In genomic region chr5:61329729-61330128, GRCh38 we compare ENCODE assay signal across 9 cellular contexts. TPM values are rescaled to one million over a fixed set of nuclear protein-coding genes. Genes with fewer than 3 reads are reported as not detected.
DNase-seq lines count a peak whose midpoint lies in the region; ATAC-seq, FAIRE-seq and TF ChIP-seq lines count a peak whose summit lies in the region.
"Had no signal": no experiment of that assay in that cellular context is flagged by ENCODE, and none has a peak within 500 bp of the region (broad histone marks: within the 10 kb centered on the region; RNA-seq: fewer than 3 reads in every experiment).

No MANE protein-coding gene starts in this region.

- peaks cover under 1% of the 10 kb centered on the region for H4K20me1 ChIP-seq in keratinocyte (ENCODE audit: control insufficient read depth, extremely low read depth, insufficient read depth, low read length)

- peak; percentile 41 for FAIRE-seq in keratinocyte (lab: Jason Lieb, UNC)
- no peak for FAIRE-seq in H54 (lab: Jason Lieb, UNC)

- H3K9me3 Mint-ChIP-seq in activated T-cell treated with anti-CD3 and anti-CD28 coated beads, Interleukin-2, amount 50 U/mL, for 4 hours = no peaks in the 10 kb centered on the region
- H3K9me3 Mint-ChIP-seq: activated naive CD4-positive, alpha-beta T cell treated with anti-CD3 and anti-CD28 coated beads, Interleukin-2, amount 50 U/mL, for 72 hours had no signal

- in situ Hi-C loops in gastrocnemius medialis (cut with MboI; ENCODE audit: low sequenced_read_pairs in 4 of 4) = loop anchor here in 3 of 4 donors (10.0 to 25.0 kb wide), 4 partner anchors 85 to 392 kb away; partner anchors contain the start of genes SMIM15 (in 3 of the 3), ERCC8 (in 1 of the 3) and NDUFAF2 (in 1 of the 3)

- peaks cover 25% of the 10 kb centered on the region for H3K27me3 Mint-ChIP-seq in activated T-cell treated with anti-CD3 and anti-CD28 coated beads, Interleukin-2, amount 50 U/mL, for 4 hours (ENCODE audit: low read depth)

- dilution Hi-C loops in keratinocyte (cut with MboI; ENCODE audit: extremely low pct_ligation_motif_present, low sequenced_read_pairs) = no loop called here

- peaks cover 36% of the 10 kb centered on the region for H3K4me1 Mint-ChIP-seq in activated T-cell treated with anti-CD3 and anti-CD28 coated beads, Interleukin-2, amount 50 U/mL, for 4 hours (ENCODE audit: low read depth)

- DNase-seq in right atrium auricular region (ENCODE audit: low spot score) (no peak), Right ventricle myocardium inferior (ENCODE audit: missing footprints) (no peak), keratinocyte (ENCODE audit: low read depth, low spot score) (no peak), tibial artery (no peak), H54 (ENCODE audit: insufficient read length, low spot score) (no peak), gastrocnemius medialis (no peak)
- DNase-seq in activated T-cell treated with anti-CD3 and anti-CD28 coated beads, Interleukin-2, amount 50 U/mL, for 4 hours = peak; percentile 24

- no peaks in the 10 kb centered on the region for H3K36me3 ChIP-seq in right atrium auricular region
- H3K36me3 ChIP-seq in keratinocyte (ENCODE audit: control insufficient read depth in 2 of 2, extremely low read depth in 1 of 2, insufficient read depth in 2 of 2, low read length in 2 of 2) = no peaks in the 10 kb centered on the region
- H3K36me3 ChIP-seq in tibial artery = no peaks in the 10 kb centered on the region
- H3K36me3 ChIP-seq in gastrocnemius medialis = no peaks in the 10 kb centered on the region

- H3K4me3 Mint-ChIP-seq in activated T-cell treated with anti-CD3 and anti-CD28 coated beads, Interleukin-2, amount 50 U/mL, for 4 hours = peak overlapping the region; percentile 79

- H3K27me3 ChIP-seq in right atrium auricular region = no peaks in the 10 kb centered on the region
- H3K27me3 ChIP-seq in keratinocyte (ENCODE audit: control insufficient read depth, extremely low read depth, insufficient read depth, low read length) = no peaks in the 10 kb centered on the region
- no peaks in the 10 kb centered on the region for H3K27me3 ChIP-seq in tibial artery
- H3K27me3 ChIP-seq in gastrocnemius medialis = no peaks in the 10 kb centered on the region

- H3K4me3 ChIP-seq in right atrium auricular region (peak overlapping the region in 1 of 2 donors; percentile 93), keratinocyte (ENCODE audit: control insufficient read depth in 2 of 3, extremely low read depth in 1 of 3, insufficient read depth in 2 of 3, low read depth in 1 of 3, low read length in 3 of 3) (peak overlapping the region in 1 of 3 experiments; percentile 87), tibial artery (peak overlapping the region; percentile 98 to 99), gastrocnemius medialis (peak overlapping the region in 2 of 4 donors; percentile 85 to 100)

- ATAC-seq in Right ventricle myocardium inferior (no peak), HG02798 (IDR thresholded peaks at IDR 0.05; ENCODE audit: poor library complexity, unreplicated experiment) (no peak), gastrocnemius medialis (no peak)
- ATAC-seq in activated T-cell treated with anti-CD3 and anti-CD28 coated beads, Interleukin-2, amount 50 U/mL, for 4 hours = peak in 1 of 2 donors; percentile 3

- H3K79me2 ChIP-seq in keratinocyte (ENCODE audit: control insufficient read depth, insufficient read depth, low read length) = peaks cover 21% of the 10 kb centered on the region

- no peaks in the 10 kb centered on the region for H3K36me3 Mint-ChIP-seq in activated T-cell treated with anti-CD3 and anti-CD28 coated beads, Interleukin-2, amount 50 U/mL, for 4 hours (ENCODE audit: insufficient read depth)

- H3K27ac ChIP-seq in right atrium auricular region (peak overlapping the region; percentile 95 to 97), keratinocyte (ENCODE audit: control insufficient read depth, insufficient read depth, low read length) (no peak overlapping the region), tibial artery (peak overlapping the region; percentile 94 to 96), gastrocnemius medialis (peak overlapping the region in 1 of 4 donors; percentile 94)

- peak overlapping the region; percentile 85 for H3K4me2 ChIP-seq in keratinocyte (ENCODE audit: control insufficient read depth, extremely low read depth, insufficient read depth, low read depth, low read length)

- H3K4me1 ChIP-seq in right atrium auricular region (peaks cover 0 to 18% of the 10 kb centered on the region in 2 donors), keratinocyte (ENCODE audit: control insufficient read depth, extremely low read depth, insufficient read depth, low read length) (peaks cover 35% of the 10 kb centered on the region), tibial artery (peaks cover 0 to 15% (median 3%) of the 10 kb centered on the region in 4 donors), gastrocnemius medialis (peaks cover 7 to 11% of the 10 kb centered on the region in 2 donors)

- no peak overlapping the region for H3K9ac ChIP-seq in keratinocyte (ENCODE audit: control insufficient read depth, extremely low read depth, insufficient read depth, low read length)

- H3K9me3 ChIP-seq in right atrium auricular region = no peaks in the 10 kb centered on the region
- no peaks in the 10 kb centered on the region for H3K9me3 ChIP-seq in keratinocyte (ENCODE audit: control insufficient read depth, low read depth, low read length)
- no peaks in the 10 kb centered on the region for H3K9me3 ChIP-seq in tibial artery
- H3K9me3 ChIP-seq in gastrocnemius medialis = no peaks in the 10 kb centered on the region

- H2AFZ ChIP-seq in keratinocyte (ENCODE audit: control insufficient read depth, low read length) = no peak overlapping the region

- TF ChIP-seq POLR2A in H54 (IDR thresholded peaks at IDR 0.05; ENCODE audit: low read depth, low read length) = no peak
- TF ChIP-seq POLR2A in gastrocnemius medialis (IDR thresholded peaks at IDR 0.05) = no peak

- intact Hi-C loops in Right ventricle myocardium inferior (cut with DNase I) = loop anchor here (2.0 to 10.0 kb wide), 3 partner anchors 167 to 603 kb away; partner anchors contain the start of genes ERCC8, NDUFAF2 and SMIM15
- intact Hi-C loops in tibial artery (cut with DNase I; ENCODE audit: low total_unique reads) = loop anchor here (5.0 to 10.0 kb wide), 4 partner anchors 78 to 385 kb away; partner anchors contain the start of genes ERCC8, NDUFAF2 and SMIM15
- intact Hi-C loops in gastrocnemius medialis (cut with DNase I; ENCODE audit: low total_unique reads) = loop anchor here (2.0 to 5.0 kb wide), 3 partner anchors 27 to 978 kb away; partner anchors contain the start of gene KIF2A

- H3K9me1 ChIP-seq in keratinocyte (ENCODE audit: control insufficient read depth, extremely low read depth, insufficient read depth, low read length) = no peaks in the 10 kb centered on the region

- TF ChIP-seq CTCF in right atrium auricular region (IDR thresholded peaks at IDR 0.05) (no peak), keratinocyte (optimal IDR thresholded peaks at IDR 0.05 in 1 of 3, IDR thresholded peaks at IDR 0.05 in 1 of 3, conservative IDR thresholded peaks at IDR 0.05 in 1 of 3; ENCODE audit: extremely low read depth in 1 of 3, insufficient read depth in 2 of 3, low read length in 3 of 3) (no peak), tibial artery (IDR thresholded peaks at IDR 0.05) (no peak), gastrocnemius medialis (IDR thresholded peaks at IDR 0.05 in 4 of 5, conservative IDR thresholded peaks at IDR 0.05 in 1 of 5) (no peak)

RNA-seq across cellular contexts. Expression of gene ZSWIM6, which starts 2.3 kb away (rescaled TPM):
- total RNA-seq in right atrium auricular region (1 to 10 TPM; 4.6 to 5.6 TPM), Right ventricle myocardium inferior (8.1 TPM), gastrocnemius medialis (1 to 10 TPM; 1.9 to 4.0 (median 3.0) TPM)
- 1 to 10 TPM; 5.4 to 6.9 (median 5.8) TPM for total RNA-seq in activated T-cell treated with anti-CD3 and anti-CD28 coated beads, Interleukin-2, amount 50 U/mL, for 4 hours
- polyA plus RNA-seq in keratinocyte = 8.6 to 10.8 TPM (median 9.9 TPM) in 3 replicates
- polyA plus RNA-seq in keratinocyte (2011; ENCODE audit: low read depth) = 4.0 TPM
- 3.8 and 5.9 TPM in 2 replicates for polyA plus RNA-seq in keratinocyte (2011; cell fraction: cytosol; rRNA removed)
- 22.8 TPM in 2 replicates for polyA plus RNA-seq in keratinocyte (2011; cell fraction: nucleus; rRNA removed)
- 5.3 and 8.5 TPM in 2 replicates for polyA plus RNA-seq in keratinocyte (2012; ENCODE audit: low replicate concordance)
- 13.6 to 25.3 TPM (median 22.6 TPM) in 3 replicates for polyA minus RNA-seq in keratinocyte
- polyA minus RNA-seq in keratinocyte (2011; cell fraction: cytosol; rRNA and poly(A)+ RNA removed) = 8.1 TPM
- 22.2 and 34.2 TPM in 2 replicates for polyA minus RNA-seq in keratinocyte (2011; cell fraction: nucleus; rRNA and poly(A)+ RNA removed)
